Comparison of ENCODE assay signal across 8 cellular contexts in the genomic region with DNA sequence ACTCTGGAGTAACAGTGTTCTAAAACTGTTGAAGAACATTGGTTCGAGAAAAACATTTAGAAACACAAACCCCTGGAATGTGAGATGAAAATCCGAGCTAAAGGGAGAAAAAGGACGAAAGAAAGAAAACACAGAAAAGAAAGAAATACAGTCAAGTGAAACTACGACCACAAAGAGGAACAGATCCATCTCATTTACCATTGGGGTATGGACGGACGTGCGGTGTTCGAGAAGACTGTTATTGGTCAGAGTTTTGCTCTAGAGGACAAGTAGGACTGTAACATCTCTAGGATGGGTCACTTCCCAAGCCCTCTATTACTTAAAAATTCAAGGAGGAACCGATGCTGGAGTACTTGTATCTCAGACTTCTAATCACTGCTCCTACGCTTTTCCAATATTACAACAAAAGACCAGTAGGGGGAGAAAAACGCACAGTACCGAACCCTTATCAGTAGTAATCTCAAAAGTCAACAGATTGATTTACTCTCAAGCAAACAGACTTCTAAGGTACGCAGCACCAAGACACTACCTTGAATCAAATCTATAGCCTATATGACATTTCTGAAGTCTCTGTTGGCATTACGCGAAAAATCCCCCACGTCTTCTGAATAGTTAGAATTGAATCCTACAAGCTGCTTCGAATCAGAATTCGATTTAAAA. TPM values are rescaled to one million over a fixed set of nuclear protein-coding genes. Genes with fewer than 3 reads are reported as not detected.
DNase-seq lines count a peak whose midpoint lies in the region; ATAC-seq, FAIRE-seq and TF ChIP-seq lines count a peak whose summit lies in the region.

No MANE protein-coding gene starts in this region.

- ATAC-seq in stimulated activated naive CD8-positive, alpha-beta T cell treated with anti-CD3 and anti-CD28 coated beads, Interleukin-15, Interleukin-2, amounts not matched to agents 100 U/mL and 50 U/mL, for 24 hours = peak; percentile 7

- no peaks in the 10 kb centered on the region for H3K9me3 ChIP-seq in Peyer's patch
- no peaks in the 10 kb centered on the region for H3K9me3 ChIP-seq in keratinocyte (ENCODE audit: control insufficient read depth, low read depth, low read length)

- H3K27ac Mint-ChIP-seq in activated naive CD4-positive, alpha-beta T cell treated with anti-CD3 and anti-CD28 coated beads, Interleukin-2, amount 10 ng/mL, durations not matched to agents 7 days and 5 days = no peak overlapping the region

- H3K9ac ChIP-seq in keratinocyte (ENCODE audit: control insufficient read depth, extremely low read depth, insufficient read depth, low read length) = peak overlapping the region; percentile 92

- dilution Hi-C loops in keratinocyte (cut with MboI; ENCODE audit: extremely low pct_ligation_motif_present, low sequenced_read_pairs) = no loop called here

- H3K79me2 ChIP-seq in keratinocyte (ENCODE audit: control insufficient read depth, insufficient read depth, low read length) = peaks cover 36% of the 10 kb centered on the region

- H3K4me1 ChIP-seq in Peyer's patch = peaks cover 0 to 18% (median 0%) of the 10 kb centered on the region in 4 donors
- H3K4me1 ChIP-seq in keratinocyte (ENCODE audit: control insufficient read depth, extremely low read depth, insufficient read depth, low read length) = peaks cover 9% of the 10 kb centered on the region

- H3K9me3 Mint-ChIP-seq in activated naive CD4-positive, alpha-beta T cell treated with anti-CD3 and anti-CD28 coated beads, Interleukin-2, amount 10 ng/mL, durations not matched to agents 7 days and 5 days = no peaks in the 10 kb centered on the region

- H3K4me1 Mint-ChIP-seq in activated naive CD4-positive, alpha-beta T cell treated with anti-CD3 and anti-CD28 coated beads, Interleukin-2, amount 10 ng/mL, durations not matched to agents 7 days and 5 days = peaks cover 32% of the 10 kb centered on the region

- peak overlapping the region; percentile 90 for H3K4me2 ChIP-seq in keratinocyte (ENCODE audit: control insufficient read depth, extremely low read depth, insufficient read depth, low read depth, low read length)

- peak; percentile 29 for DNase-seq in activated naive CD4-positive, alpha-beta T cell treated with anti-CD3 and anti-CD28 coated beads, Interleukin-2, amount 10 ng/mL, durations not matched to agents 7 days and 5 days
- no peak for DNase-seq in activated naive CD4-positive, alpha-beta T cell (lab: John Stamatoyannopoulos, UW)
- DNase-seq in H54 (ENCODE audit: insufficient read length, low spot score) (peak; percentile 51), Peyer's patch (peak in 1 of 3 donors; percentile 35), cerebellar cortex (ENCODE audit: low spot score) (peak; percentile 91), keratinocyte (ENCODE audit: low read depth, low spot score) (no peak)
- DNase-seq in stimulated activated naive CD8-positive, alpha-beta T cell treated with anti-CD3 and anti-CD28 coated beads, Interleukin-15, Interleukin-2, amounts not matched to agents 100 U/mL and 50 U/mL, for 24 hours = no peak

- peaks cover 5% of the 10 kb centered on the region for H3K36me3 Mint-ChIP-seq in activated naive CD4-positive, alpha-beta T cell treated with anti-CD3 and anti-CD28 coated beads, Interleukin-2, amount 10 ng/mL, durations not matched to agents 7 days and 5 days

- peak overlapping the region; percentile 99 for H2AFZ ChIP-seq in keratinocyte (ENCODE audit: control insufficient read depth, low read length)

- CTCF ChIA-PET in activated naive CD4-positive, alpha-beta T cell treated with anti-CD3 and anti-CD28 coated beads, Interleukin-2, amount 10 ng/mL, durations not matched to agents 7 days and 5 days (lab: Charles Lee) = interaction anchor here (0.8 to 4.9 kb wide), 8 partner anchors 35 to 184 kb away, joined by 3 to 31 read pairs (median 4); no protein-coding TSS in a partner anchor

- peak overlapping the region; percentile 87 to 92 (median 92) for H3K4me3 ChIP-seq in Peyer's patch
- H3K4me3 ChIP-seq in keratinocyte (ENCODE audit: control insufficient read depth in 2 of 3, extremely low read depth in 1 of 3, insufficient read depth in 2 of 3, low read depth in 1 of 3, low read length in 3 of 3) = peak overlapping the region; percentile 86 to 99 (median 97)

- no peak for TF ChIP-seq POLR2A in H54 (IDR thresholded peaks at IDR 0.05; ENCODE audit: low read depth, low read length)
- TF ChIP-seq POLR2A in Peyer's patch (IDR thresholded peaks at IDR 0.05) = no peak

- no peaks in the 10 kb centered on the region for H3K9me1 ChIP-seq in keratinocyte (ENCODE audit: control insufficient read depth, extremely low read depth, insufficient read depth, low read length)

- H4K20me1 ChIP-seq in keratinocyte (ENCODE audit: control insufficient read depth, extremely low read depth, insufficient read depth, low read length) = no peaks in the 10 kb centered on the region

- peaks cover 17% of the 10 kb centered on the region for H3K27me3 Mint-ChIP-seq in activated naive CD4-positive, alpha-beta T cell treated with anti-CD3 and anti-CD28 coated beads, Interleukin-2, amount 10 ng/mL, durations not matched to agents 7 days and 5 days

- H3K36me3 ChIP-seq in Peyer's patch (no peaks in the 10 kb centered on the region), keratinocyte (ENCODE audit: control insufficient read depth in 2 of 2, extremely low read depth in 1 of 2, insufficient read depth in 2 of 2, low read length in 2 of 2) (no peaks in the 10 kb centered on the region)

- TF ChIP-seq CTCF in LNCAP (IDR thresholded peaks at IDR 0.05) = peak; percentile 65
- TF ChIP-seq CTCF in Peyer's patch (IDR thresholded peaks at IDR 0.05) = peak; percentile 58 to 88 (median 74)
- TF ChIP-seq CTCF in keratinocyte (optimal IDR thresholded peaks at IDR 0.05 in 1 of 3, IDR thresholded peaks at IDR 0.05 in 1 of 3, conservative IDR thresholded peaks at IDR 0.05 in 1 of 3; ENCODE audit: extremely low read depth in 1 of 3, insufficient read depth in 2 of 3, low read length in 3 of 3) = peak; percentile 9 to 60 (median 40)

- FAIRE-seq in H54 (lab: Jason Lieb, UNC) = no peak
- peak; percentile 34 for FAIRE-seq in keratinocyte (lab: Jason Lieb, UNC)

- H3K4me3 Mint-ChIP-seq in activated naive CD4-positive, alpha-beta T cell treated with anti-CD3 and anti-CD28 coated beads, Interleukin-2, amount 10 ng/mL, durations not matched to agents 7 days and 5 days = no peak overlapping the region

- no peaks in the 10 kb centered on the region for H3K27me3 ChIP-seq in Peyer's patch
- no peaks in the 10 kb centered on the region for H3K27me3 ChIP-seq in keratinocyte (ENCODE audit: control insufficient read depth, extremely low read depth, insufficient read depth, low read length)

- H3K27ac ChIP-seq in Peyer's patch (peak overlapping the region; percentile 97 to 99 (median 98)), keratinocyte (ENCODE audit: control insufficient read depth, insufficient read depth, low read length) (peak overlapping the region; percentile 66)

RNA-seq across cellular contexts. Expression of a gene that starts 1.1 kb away (rescaled TPM):
- 10 to 100 TPM in 3 of 4 donors, 1 to 10 TPM in 1; 7.3 to 12.4 (median 10.9) TPM for total RNA-seq in Peyer's patch
- 7.5 to 12.0 TPM (median 7.7 TPM) in 3 replicates for polyA plus RNA-seq in keratinocyte
- 16.1 TPM for polyA plus RNA-seq in keratinocyte (2011; ENCODE audit: low read depth)
- 5.9 and 12.7 TPM in 2 replicates for polyA plus RNA-seq in keratinocyte (2011; cell fraction: cytosol; rRNA removed)
- polyA plus RNA-seq in keratinocyte (2011; cell fraction: nucleus; rRNA removed) = 9.3 and 12.0 TPM in 2 replicates
- 7.8 and 9.7 TPM in 2 replicates for polyA plus RNA-seq in keratinocyte (2012; ENCODE audit: low replicate concordance)
- polyA minus RNA-seq in keratinocyte = 1.4 to 21.1 TPM (median 9.5 TPM) in 3 replicates
- polyA minus RNA-seq in keratinocyte (2011; cell fraction: cytosol; rRNA and poly(A)+ RNA removed) = 18.4 TPM
- 14.0 and 23.7 TPM in 2 replicates for polyA minus RNA-seq in keratinocyte (2011; cell fraction: nucleus; rRNA and poly(A)+ RNA removed)

Comparison
In these comparisons a context has a peak if more than half of its experiments do, and no peak if none do; other contexts are left out.
1. DNase-seq: peak in activated naive CD4-positive, alpha-beta T cell treated with anti-CD3 and anti-CD28 coated beads, Interleukin-2, amount 10 ng/mL, durations not matched to agents 7 days and 5 days (single experiment), H54 (single experiment) and cerebellar cortex (single experiment); none in activated naive CD4-positive, alpha-beta T cell (0 of 4), keratinocyte (single experiment) and stimulated activated naive CD8-positive, alpha-beta T cell treated with anti-CD3 and anti-CD28 coated beads, Interleukin-15, Interleukin-2, amounts not matched to agents 100 U/mL and 50 U/mL, for 24 hours (single experiment).
2. Peak in every context shown above with its lines, with median percentiles within 50 percentile points of each other: CTCF ChIP-seq.